In genomic region chr4:163077611-163078010, GRCh38 we compare ENCODE assay signal across 18 cellular contexts.
"Had no signal": no experiment of that assay in that cellular context is flagged by ENCODE, and none has a peak within 500 bp of the region (broad histone marks: within the 10 kb centered on the region; RNA-seq: fewer than 3 reads in every experiment).

No MANE protein-coding gene starts in this region.

- ATAC-seq: left ventricle myocardium superior; lower lobe of right lung; naive thymus-derived CD8-positive, alpha-beta T cell; right lobe of liver; stimulated activated naive B cell treated with anti-CD40 and anti-IgM and Interleukin-4, amounts not matched to agents 10 μg/mL and 1 μg/mL and 100 μg/mL, for 72 hours; upper lobe of right lung had no signal

- H3K9ac ChIP-seq: parathyroid adenoma had no signal

- H3K36me3 ChIP-seq: lower lobe of right lung, right lobe of liver, transverse colon, upper lobe of right lung, uterus had no signal

- H3K9me3 ChIP-seq: lower lobe of right lung, right lobe of liver, transverse colon, upper lobe of right lung, uterus had no signal

- H3K4me1 Mint-ChIP-seq: naive thymus-derived CD8-positive, alpha-beta T cell; stimulated activated naive B cell treated with anti-CD40 and anti-IgM and Interleukin-4, amounts not matched to agents 10 μg/mL and 1 μg/mL and 100 μg/mL, for 72 hours had no signal

- H3K27ac Mint-ChIP-seq: naive thymus-derived CD8-positive, alpha-beta T cell; progenitor cell of endocrine pancreas; stimulated activated naive B cell treated with anti-CD40 and anti-IgM and Interleukin-4, amounts not matched to agents 10 μg/mL and 1 μg/mL and 100 μg/mL, for 72 hours; stimulated activated naive CD8-positive, alpha-beta T cell treated with anti-CD3 and anti-CD28 coated beads, Interleukin-15, Interleukin-2, amounts not matched to agents 100 ng/mL and 50 ng/mL, for 24 hours had no signal

- DNase-seq: dorsolateral prefrontal cortex; effector CD4-positive, alpha-beta T cell; hypothalamus; left ventricle myocardium superior; lower lobe of right lung; naive thymus-derived CD8-positive, alpha-beta T cell; occipital lobe; right lobe of liver; small intestine; stimulated activated CD4-positive, alpha-beta T cell treated with anti-CD3 and anti-CD28 coated beads, Interleukin-15, amount 100 ng/mL, for 24 hours; stimulated activated CD4-positive, alpha-beta T cell treated with anti-CD3 and anti-CD28 coated beads, Interleukin-2, amount 100 ng/mL, for 48 hours; stimulated activated naive B cell treated with anti-CD40 and anti-IgM and Interleukin-4, amounts not matched to agents 10 μg/mL and 1 μg/mL and 100 μg/mL, for 72 hours; transverse colon; upper lobe of right lung; uterus had no signal

- H3K27me3 Mint-ChIP-seq: progenitor cell of endocrine pancreas had no signal

- H3K4me3 Mint-ChIP-seq: naive thymus-derived CD8-positive, alpha-beta T cell; stimulated activated naive B cell treated with anti-CD40 and anti-IgM and Interleukin-4, amounts not matched to agents 10 μg/mL and 1 μg/mL and 100 μg/mL, for 72 hours; stimulated activated naive CD8-positive, alpha-beta T cell treated with anti-CD3 and anti-CD28 coated beads, Interleukin-15, Interleukin-2, amounts not matched to agents 100 ng/mL and 50 ng/mL, for 24 hours had no signal

- H3K4me1 ChIP-seq: lower lobe of right lung, parathyroid adenoma, right lobe of liver, transverse colon, upper lobe of right lung, uterus had no signal

- H3K36me3 Mint-ChIP-seq: naive thymus-derived CD8-positive, alpha-beta T cell; stimulated activated naive B cell treated with anti-CD40 and anti-IgM and Interleukin-4, amounts not matched to agents 10 μg/mL and 1 μg/mL and 100 μg/mL, for 72 hours had no signal

- H3K27ac ChIP-seq: dorsolateral prefrontal cortex, lower lobe of right lung, parathyroid adenoma, right lobe of liver, transverse colon, upper lobe of right lung, uterus had no signal

- H3K9me3 Mint-ChIP-seq: naive thymus-derived CD8-positive, alpha-beta T cell; stimulated activated naive B cell treated with anti-CD40 and anti-IgM and Interleukin-4, amounts not matched to agents 10 μg/mL and 1 μg/mL and 100 μg/mL, for 72 hours; stimulated activated naive CD8-positive, alpha-beta T cell treated with anti-CD3 and anti-CD28 coated beads, Interleukin-15, Interleukin-2, amounts not matched to agents 100 ng/mL and 50 ng/mL, for 24 hours had no signal

- H3K27me3 ChIP-seq: dorsolateral prefrontal cortex, right lobe of liver, transverse colon, upper lobe of right lung, uterus had no signal

- H3K4me3 ChIP-seq: dorsolateral prefrontal cortex, lower lobe of right lung, right lobe of liver, transverse colon, upper lobe of right lung, uterus had no signal
